Comparison of ENCODE assay signal across 8 cellular contexts in genomic region chr1:212287261-212287895, GRCh38. TPM values are rescaled to one million over a fixed set of nuclear protein-coding genes. Genes with fewer than 3 reads are reported as not detected.
DNase-seq lines count a peak whose midpoint lies in the region; ATAC-seq and TF ChIP-seq lines count a peak whose summit lies in the region.

No MANE protein-coding gene starts in this region.

- H3K4me1 Mint-ChIP-seq in IgD-negative memory B cell: peaks cover 21 to 51% (median 29%) of the 10 kb centered on the region in 3 donors
- H3K4me1 Mint-ChIP-seq in naive B cell: peaks cover 41 to 58% (median 45%) of the 10 kb centered on the region in 3 donors

- H3K9me3 Mint-ChIP-seq in IgD-negative memory B cell (no peaks in the 10 kb centered on the region), naive B cell (no peaks in the 10 kb centered on the region)

- H3K27ac Mint-ChIP-seq in IgD-negative memory B cell (peak overlapping the region; percentile 95 to 97 (median 97)), naive B cell (peak overlapping the region; percentile 47 to 99 (median 98))

- H3K4me3 ChIP-seq in AG04449 (ENCODE audit: low read depth, low read length): peak overlapping the region; percentile 81

- DNase-seq in AG04449 (ENCODE audit: low read depth, low spot score) (no peak), naive B cell (no peak), COLO668 (lab: John Stamatoyannopoulos, UW; ENCODE audit: unreplicated experiment) (no peak), NCI-H524 treated with DMSO at 0.1 percent for 48 hours (lab: John Stamatoyannopoulos, UW) (no peak)

- POLR2A ChIA-PET in AG04449 (lab: Yijun Ruan, JAX): interaction anchor here (1.6 kb wide), 1 partner anchor 216 kb away, joined by 8 read pairs; no protein-coding TSS in a partner anchor

- ATAC-seq in naive B cell (ENCODE audit: low read depth in 2 of 2) (no peak), esophagus mucosa (no peak), GM19397 (IDR thresholded peaks at IDR 0.05; ENCODE audit: unreplicated experiment) (no peak)

- CTCF ChIA-PET in AG04449 (lab: Yijun Ruan, JAX): interaction anchor here (0.7 to 3.4 kb wide), 8 partner anchors 26 to 252 kb away, joined by 3 to 45 read pairs (median 4); partner anchors contain the start of genes DTL and INTS7

- H3K27ac ChIP-seq in cingulate gyrus (ENCODE audit: low read depth, low read length): peak overlapping the region; percentile 94

- no peak for TF ChIP-seq CTCF in AG04449 (IDR thresholded peaks at IDR 0.05; ENCODE audit: insufficient read depth, low read length, missing control alignments)

- peaks cover 1% of the 10 kb centered on the region for H3K27me3 Mint-ChIP-seq in IgD-negative memory B cell
- H3K27me3 Mint-ChIP-seq in naive B cell: no peaks in the 10 kb centered on the region

- H3K36me3 Mint-ChIP-seq in IgD-negative memory B cell (no peaks in the 10 kb centered on the region), naive B cell (peaks cover 0 to 8% of the 10 kb centered on the region in 2 donors)

- H3K4me3 Mint-ChIP-seq in IgD-negative memory B cell: peak overlapping the region; percentile 95 to 99 (median 96)
- H3K4me3 Mint-ChIP-seq in naive B cell: peak overlapping the region; percentile 94 to 100 (median 97)

RNA-seq across cellular contexts. Expression of gene PPP2R5A, which starts 2.2 kb away (rescaled TPM):
- polyA plus RNA-seq in IgD-negative memory B cell (25.1 TPM), naive B cell (ENCODE audit: low read depth in 6 of 6) (10 to 100 TPM; 22.0 to 38.2 (median 31.7) TPM)
- 55.7 TPM for total RNA-seq in esophagus mucosa
